Comparison of ENCODE assay signal across 8 cellular contexts in genomic region chr12:53727310-53728041, GRCh38. TPM values are rescaled to one million over a fixed set of nuclear protein-coding genes. Genes with fewer than 3 reads are reported as not detected.
A peak's percentile ranks its signal among the peaks of the same experiment; 100 is the strongest.
DNase-seq lines count a peak whose midpoint lies in the region; ATAC-seq and TF ChIP-seq lines count a peak whose summit lies in the region.

Gene CALCOCO1 (minus strand): TSS chr12:53727452. CDS start chr12:53725242, 2,210 bp downstream.

- H3K36me3 ChIP-seq in SK-N-SH (replicated peaks in 1 of 2; ENCODE audit: control insufficient read depth in 1 of 2, insufficient read depth in 2 of 2, low read length in 1 of 2), result peaks cover 9 to 13% of the 10 kb centered on the region in 2 experiments
- peaks cover 0 to 33% of the 10 kb centered on the region in 2 donors for H3K36me3 ChIP-seq in gastroesophageal sphincter
- peaks cover 27% of the 10 kb centered on the region for H3K36me3 ChIP-seq in neutrophil

- CTCF ChIA-PET in SK-N-SH (lab: Yijun Ruan, JAX), result interaction anchor here (0.8 to 19.3 kb wide), 7 partner anchors 10 to 25 kb away, joined by 3 to 356 read pairs (median 7); no protein-coding TSS in a partner anchor

- H4K20me1 ChIP-seq in SK-N-SH (ENCODE audit: insufficient read depth), result no peaks in the 10 kb centered on the region

- peak within 1 kb of the TSS in 1 of 2 experiments; percentile 79; a peak in 2 of 4 replicates for H3K27ac ChIP-seq in SK-N-SH (ENCODE audit: low read depth in 2 of 2, low read length in 1 of 2)
- peak within 1 kb of the TSS; percentile 70 to 80 (median 76) for H3K27ac ChIP-seq in gastroesophageal sphincter
- H3K27ac ChIP-seq in neutrophil, result peak within 1 kb of the TSS; percentile 68
- H3K27ac ChIP-seq in substantia nigra (ENCODE audit: low read depth, low read length, poor library complexity, severe bottlenecking), result peak within 1 kb of the TSS; percentile 83

- H2AFZ ChIP-seq in SK-N-SH (ENCODE audit: low read depth), result peak within 1 kb of the TSS; percentile 93

- H3K79me2 ChIP-seq in SK-N-SH (ENCODE audit: insufficient read depth), result 0 out of 2 replicates have a peak, but pooled peaks cover 7% of the 10 kb centered on the region

- peak within 1 kb of the TSS; percentile 63 for H3K9ac ChIP-seq in SK-N-SH

- TF ChIP-seq CTCF in SK-N-SH (IDR thresholded peaks at IDR 0.05), result no peak
- TF ChIP-seq CTCF in gastroesophageal sphincter (IDR thresholded peaks at IDR 0.05), result no peak
- TF ChIP-seq CTCF in neutrophil (IDR thresholded peaks at IDR 0.05), result peak; percentile 22

- peak within 1 kb of the TSS; percentile 87 for H3K4me2 ChIP-seq in SK-N-SH

- TF ChIP-seq POLR2A in gastroesophageal sphincter (IDR thresholded peaks at IDR 0.05), result peak in 1 of 2 donors; percentile 15

- TF ChIP-seq RAD21 in SK-N-SH (IDR thresholded peaks at IDR 0.05; ENCODE audit: low read length), result no peak

- no peaks in the 10 kb centered on the region for H3K9me3 ChIP-seq in SK-N-SH
- no peaks in the 10 kb centered on the region for H3K9me3 ChIP-seq in gastroesophageal sphincter
- no peaks in the 10 kb centered on the region for H3K9me3 ChIP-seq in neutrophil

- ATAC-seq in HG02571 (IDR thresholded peaks at IDR 0.05; ENCODE audit: unreplicated experiment) (peak; percentile 98), gastroesophageal sphincter (peak; percentile 100)

- TF ChIP-seq EP300 in SK-N-SH (IDR thresholded peaks at IDR 0.05; ENCODE audit: borderline replicate concordance in 1 of 2, low read depth in 1 of 2, low read length in 1 of 2) (no peak), gastroesophageal sphincter (IDR thresholded peaks at IDR 0.05) (no peak)

- H3K4me1 ChIP-seq in SK-N-SH (ENCODE audit: control insufficient read depth in 1 of 2, insufficient read depth in 2 of 2, low read depth in 1 of 2, low read length in 1 of 2) (peaks cover 5 to 12% of the 10 kb centered on the region in 2 experiments; a peak in 3 of 4 replicates), gastroesophageal sphincter (peaks cover 3 to 31% (median 10%) of the 10 kb centered on the region in 3 donors), neutrophil (ENCODE audit: control insufficient read depth in 1 of 2, insufficient read depth in 1 of 2, low read depth in 1 of 2, low read length in 1 of 2) (peaks cover 20 to 21% of the 10 kb centered on the region in 2 experiments)

- H3K9me2 ChIP-seq in SK-N-SH, result no peaks in the 10 kb centered on the region

- H3K4me3 ChIP-seq in SK-N-SH (ENCODE audit: low read depth in 2 of 2, low read length in 1 of 2), result peak within 1 kb of the TSS; percentile 83 to 93
- H3K4me3 ChIP-seq in gastroesophageal sphincter, result peak within 1 kb of the TSS; percentile 75 to 98
- H3K4me3 ChIP-seq in neutrophil (ENCODE audit: low read depth in 1 of 2, low read length in 1 of 2), result peak within 1 kb of the TSS; percentile 75 to 87

- H3K27me3 ChIP-seq in SK-N-SH (ENCODE audit: insufficient read depth) (peaks cover 6% of the 10 kb centered on the region; the same call in 1 of the 2 replicates), gastroesophageal sphincter (no peaks in the 10 kb centered on the region), neutrophil (peaks cover 17% of the 10 kb centered on the region)

- H3F3A ChIP-seq in SK-N-SH (replicated peaks; ENCODE audit: insufficient read depth), result no peaks in the 10 kb centered on the region

- DNase-seq in GM04504 (ENCODE audit: low read depth), result peak; percentile 94
- peak; percentile 93 for DNase-seq in NCI-H1048 (lab: John Stamatoyannopoulos, UW)
- peak; percentile 96 for DNase-seq in SK-N-SH
- peak; percentile 97 for DNase-seq in activated naive CD4-positive, alpha-beta T cell treated with anti-CD3 and anti-CD28 coated beads, Interleukin-2, amount 50 U/mL, for 16 hours
- peak; percentile 42 to 99 (median 98) for DNase-seq in substantia nigra (lab: John Stamatoyannopoulos, UW)

- 4% methylated on average over 33 of the region's 38 CpGs for WGBS in SK-N-SH (ENCODE audit: low lambda C conversion rate)
- WGBS in gastroesophageal sphincter (ENCODE audit: low coverage in 1 of 2), 2 donors, result 0 to 1% methylated on average over 11 to 24 of the region's 38 CpGs

- POLR2A ChIA-PET in SK-N-SH (lab: Yijun Ruan, JAX), result interaction anchor here (1.6 kb wide), 1 partner anchor 19 kb away, joined by 5 read pairs; no protein-coding TSS in a partner anchor

TF ChIP-seq in SK-N-SH, 30 proteins besides CTCF, POLR2A, EP300 and RAD21:
- TF ChIP-seq ELF1 (IDR thresholded peaks at IDR 0.05) (peak; percentile 49; the same call in 1 of the 2 replicates), MEF2A (IDR thresholded peaks at IDR 0.05; ENCODE audit: borderline replicate concordance, low read depth) (no peak), RCOR1 (IDR thresholded peaks at IDR 0.05; ENCODE audit: low read length) (0 out of 2 replicates have a peak, but pooled peaks have one; percentile 20), GABPA (IDR thresholded peaks at IDR 0.05; ENCODE audit: low read depth) (peak; percentile 46), MXI1 (IDR thresholded peaks at IDR 0.05; ENCODE audit: low read depth, low read length) (peak; percentile 81), TCF12 (IDR thresholded peaks at IDR 0.05) (peak; percentile 39; the same call in 1 of the 2 replicates), POLR2AphosphoS5 (IDR thresholded peaks at IDR 0.05; ENCODE audit: low read depth, low read length) (peak; percentile 66; the same call in 1 of the 2 replicates), MAX (IDR thresholded peaks at IDR 0.05; ENCODE audit: low read depth) (peak; percentile 56; the same call in 1 of the 2 replicates), JUND (IDR thresholded peaks at IDR 0.05) (no peak), SIN3A (IDR thresholded peaks at IDR 0.05; ENCODE audit: borderline replicate concordance, low read depth, low read length) (peak; percentile 56; the same call in 1 of the 2 replicates), YY1 (IDR thresholded peaks at IDR 0.05; ENCODE audit: low read depth) (peak; percentile 74), TAF1 (IDR thresholded peaks at IDR 0.05; ENCODE audit: borderline replicate concordance, low read depth, low read length) (no peak), EZH2phosphoT487 (IDR thresholded peaks at IDR 0.05; ENCODE audit: borderline replicate concordance, low read depth) (no peak), CHD2 (IDR thresholded peaks at IDR 0.05; ENCODE audit: low read length, partially characterized antibody) (peak; percentile 97), GATA2 (CRISPR knock-in tag; IDR thresholded peaks at IDR 0.05) (no peak), USF1 (IDR thresholded peaks at IDR 0.05; ENCODE audit: borderline replicate concordance, low read depth) (peak; percentile 56; the same call in 1 of the 2 replicates)

RNA-seq across cellular contexts. Expression of gene CALCOCO1, which starts in this region (rescaled TPM):
- 72.1 and 130 TPM in 2 replicates for polyA plus RNA-seq in SK-N-SH (2012; rRNA removed)
- polyA plus RNA-seq in SK-N-SH (2012; cell fraction: cytosol; rRNA removed), result 43.0 and 60.7 TPM in 2 replicates
- 261 and 365 TPM in 2 replicates for polyA plus RNA-seq in SK-N-SH (2012; cell fraction: nucleus; rRNA removed)
- 100 to 1,000 TPM; 400 to 469 (median 424) TPM for total RNA-seq in gastroesophageal sphincter
